ENCODE assay signal across 19 cellular contexts in genomic region chr2:10256031-10256524, GRCh38.
"Had no signal": no experiment of that assay in that cellular context is flagged by ENCODE, and none has a peak within 500 bp of the region (broad histone marks: within the 10 kb centered on the region; RNA-seq: fewer than 3 reads in every experiment).

No MANE protein-coding gene starts in this region.

- H3K4me1 Mint-ChIP-seq: activated CD4-positive, alpha-beta T cell treated with anti-CD3 and anti-CD28 coated beads, Interleukin-2, amount 10 ng/mL, durations not matched to agents 24 days and 14 days had no signal

- H3K27ac Mint-ChIP-seq: activated CD4-positive, alpha-beta T cell treated with anti-CD3 and anti-CD28 coated beads, Interleukin-2, amount 10 ng/mL, durations not matched to agents 24 days and 14 days; activated CD8-positive, alpha-beta T cell treated with anti-CD3 and anti-CD28 coated beads, Interleukin-2, amount 10 ng/mL, durations not matched to agents 7 days and 5 days; activated naive CD4-positive, alpha-beta T cell treated with anti-CD3 and anti-CD28 coated beads, Interleukin-2, amount 50 U/mL, for 72 hours; activated T-cell treated with anti-CD3 and anti-CD28 coated beads, Interleukin-2, amount 50 U/mL, for 72 hours had no signal

- H3K27ac ChIP-seq: adrenal gland, gastrocnemius medialis, heart left ventricle, neural progenitor cell, pancreas, tibial nerve, uterus had no signal

- DNase-seq: activated CD4-positive, alpha-beta T cell treated with anti-CD3 and anti-CD28 coated beads, Interleukin-2, amount 10 ng/mL, durations not matched to agents 24 days and 14 days; activated CD8-positive, alpha-beta memory T cell treated with anti-CD3 and anti-CD28 coated beads, Interleukin-2, amount 50 U/mL, for 48 hours; activated CD8-positive, alpha-beta T cell treated with anti-CD3 and anti-CD28 coated beads, Interleukin-2, amount 10 ng/mL, durations not matched to agents 7 days and 5 days; activated effector memory CD4-positive, alpha-beta T cell treated with anti-CD3 and anti-CD28 coated beads, Interleukin-2, amount 50 U/mL, for 16 hours; activated T-cell treated with anti-CD3 and anti-CD28 coated beads, Interleukin-2, amount 50 U/mL, for 72 hours; effector CD4-positive, alpha-beta T cell; gastrocnemius medialis; mammary epithelial cell; stimulated activated CD4-positive, alpha-beta T cell treated with anti-CD3 and anti-CD28 coated beads, Interleukin-2, amount 100 ng/mL, for 24 hours; stimulated activated naive CD4-positive, alpha-beta T cell treated with Interleukin-2 at 50 U/mL for 16 hours; T1000; uterus had no signal

- H3K9me3 ChIP-seq: adrenal gland, gastrocnemius medialis, pancreas, uterus had no signal

- H3K9me3 Mint-ChIP-seq: activated CD4-positive, alpha-beta T cell treated with anti-CD3 and anti-CD28 coated beads, Interleukin-2, amount 10 ng/mL, durations not matched to agents 24 days and 14 days; activated T-cell treated with anti-CD3 and anti-CD28 coated beads, Interleukin-2, amount 50 U/mL, for 72 hours; neural progenitor cell had no signal

- H3K4me3 Mint-ChIP-seq: activated CD4-positive, alpha-beta T cell treated with anti-CD3 and anti-CD28 coated beads, Interleukin-2, amount 10 ng/mL, durations not matched to agents 24 days and 14 days; activated CD8-positive, alpha-beta T cell treated with anti-CD3 and anti-CD28 coated beads, Interleukin-2, amount 10 ng/mL, durations not matched to agents 7 days and 5 days; activated T-cell treated with anti-CD3 and anti-CD28 coated beads, Interleukin-2, amount 50 U/mL, for 72 hours; neural progenitor cell had no signal

- H3K4me1 ChIP-seq: adrenal gland, gastrocnemius medialis, heart left ventricle, neural progenitor cell, pancreas, tibial nerve, uterus had no signal

- H2AFZ ChIP-seq: neural progenitor cell had no signal

- H3K4me2 ChIP-seq: neural progenitor cell had no signal

- ATAC-seq: activated CD8-positive, alpha-beta T cell treated with anti-CD3 and anti-CD28 coated beads, Interleukin-2, amount 10 ng/mL, durations not matched to agents 7 days and 5 days; activated naive CD4-positive, alpha-beta T cell treated with anti-CD3 and anti-CD28 coated beads, Interleukin-2, amount 50 U/mL, for 72 hours; activated T-cell treated with anti-CD3 and anti-CD28 coated beads, Interleukin-2, amount 50 U/mL, for 72 hours; esophagus mucosa; gastrocnemius medialis; heart left ventricle; pancreas had no signal

- H3K36me3 ChIP-seq: adrenal gland, gastrocnemius medialis, heart left ventricle, neural progenitor cell, pancreas, tibial nerve, uterus had no signal

- H3K9ac ChIP-seq: neural progenitor cell had no signal

- H3K27me3 ChIP-seq: adrenal gland, gastrocnemius medialis, heart left ventricle, neural progenitor cell, pancreas, tibial nerve, uterus had no signal

- H3K36me3 Mint-ChIP-seq: activated naive CD4-positive, alpha-beta T cell treated with anti-CD3 and anti-CD28 coated beads, Interleukin-2, amount 50 U/mL, for 72 hours; neural progenitor cell had no signal

- H3K4me3 ChIP-seq: adrenal gland, gastrocnemius medialis, heart left ventricle, neural progenitor cell, pancreas, tibial nerve, uterus had no signal
